11 cellular contexts compared by ENCODE assay signal in the genomic region with DNA sequence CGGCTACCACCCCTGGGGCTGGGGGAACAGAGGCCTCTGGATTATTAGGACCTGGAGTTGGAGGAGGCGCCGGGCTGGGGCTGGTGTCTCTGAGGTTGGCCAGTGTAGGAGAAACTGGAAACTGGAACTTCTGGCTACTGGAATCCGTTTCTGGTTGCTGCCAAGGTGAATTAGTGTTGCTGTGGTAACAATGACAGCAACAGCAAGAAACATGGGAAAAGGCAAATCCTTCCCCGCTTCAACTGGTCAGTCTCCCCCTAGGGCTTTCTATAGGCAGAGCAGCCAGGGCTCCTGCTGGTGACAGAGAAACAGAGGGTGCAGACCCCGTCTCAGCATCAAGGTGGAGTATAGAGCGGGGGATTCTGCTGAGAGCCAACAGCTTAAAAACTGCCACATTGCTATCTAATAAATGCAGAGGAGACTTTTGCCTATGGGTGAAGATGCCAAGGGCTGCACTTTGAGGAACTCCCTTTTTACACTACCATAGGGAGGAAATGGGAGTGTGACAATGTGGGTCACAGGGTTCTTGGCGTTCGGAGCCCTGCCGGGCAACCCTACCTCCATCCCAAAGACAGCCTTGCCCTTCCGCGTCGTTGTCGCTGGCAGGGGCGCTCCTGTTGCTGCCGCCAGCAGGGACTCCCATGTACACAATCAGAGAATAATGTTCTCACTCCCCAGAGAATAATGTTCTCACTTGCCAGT.
A peak's percentile ranks its signal among the peaks of the same experiment; 100 is the strongest.
DNase-seq lines count a peak whose midpoint lies in the region; ATAC-seq and TF ChIP-seq lines count a peak whose summit lies in the region.
"Had no signal": no experiment of that assay in that cellular context is flagged by ENCODE, and none has a peak within 500 bp of the region (broad histone marks: within the 10 kb centered on the region; RNA-seq: fewer than 3 reads in every experiment).

No MANE protein-coding gene starts in this region.

- in situ Hi-C loops in Caki2 (cut with HindIII; ENCODE audit: low pct_unique_long_range_greater_than_20kb, low sequenced_read_pairs) = no loop called here

- H3K4me1 Mint-ChIP-seq in chondrocyte (ENCODE audit: low read depth) = peaks cover 18% of the 10 kb centered on the region
- H3K4me1 Mint-ChIP-seq: IgD-negative memory B cell had no signal

- no peaks in the 10 kb centered on the region for H3K9me3 ChIP-seq in mesodermal cell (ENCODE audit: control insufficient read depth, low read length)
- H3K9me3 ChIP-seq: neutrophil had no signal

- 66 to 72% methylated on average over 5 of the region's 16 CpGs for WGBS in mesodermal cell (ENCODE audit: insufficient coverage in 2 of 2), 2 experiments

- H3K36me3 ChIP-seq in mesodermal cell (ENCODE audit: control insufficient read depth, insufficient read depth, low read length) = no peaks in the 10 kb centered on the region
- H3K36me3 ChIP-seq: neutrophil had no signal

- peak; percentile 69 for TF ChIP-seq CTCF in chondrocyte (IDR thresholded peaks at IDR 0.05)

- H3K4me3 Mint-ChIP-seq in chondrocyte (ENCODE audit: unreplicated experiment) = no peak overlapping the region
- H3K4me3 Mint-ChIP-seq: IgD-negative memory B cell had no signal

- ATAC-seq in HG03571 (IDR thresholded peaks at IDR 0.05; ENCODE audit: unreplicated experiment) (no peak), HG03280 (IDR thresholded peaks at IDR 0.05; ENCODE audit: unreplicated experiment) (no peak)

- H3K4me1 ChIP-seq in mesodermal cell (ENCODE audit: control insufficient read depth, insufficient read depth, low read length, poor library complexity, severe bottlenecking) = no peaks in the 10 kb centered on the region

- H3K4me3 ChIP-seq in mesodermal cell (ENCODE audit: extremely low read depth, insufficient read depth, low read length, poor library complexity, severe bottlenecking) = no peak overlapping the region

- peak overlapping the region; percentile 45 for H3K27ac ChIP-seq in mesodermal cell (ENCODE audit: low read depth, low read length, severe bottlenecking)
- H3K27ac ChIP-seq: neutrophil had no signal

- no peaks in the 10 kb centered on the region for H3K36me3 Mint-ChIP-seq in chondrocyte (ENCODE audit: low read depth)
- H3K36me3 Mint-ChIP-seq: IgD-negative memory B cell had no signal

- no peaks in the 10 kb centered on the region for H3K27me3 Mint-ChIP-seq in chondrocyte (ENCODE audit: low read depth)

- H3K27ac Mint-ChIP-seq in chondrocyte (ENCODE audit: unreplicated experiment) = no peak overlapping the region
- H3K27ac Mint-ChIP-seq: IgD-negative memory B cell had no signal

- H3K9me3 Mint-ChIP-seq in chondrocyte (ENCODE audit: low read depth) = no peaks in the 10 kb centered on the region
- H3K9me3 Mint-ChIP-seq: IgD-negative memory B cell had no signal

- peak; percentile 7 for DNase-seq in Caki2 (ENCODE audit: low read depth)
- peak; percentile 26 for DNase-seq in NCI-H1436 (lab: John Stamatoyannopoulos, UW)
- DNase-seq in chondrocyte (ENCODE audit: low spot score) = no peak
- no peak for DNase-seq in activated CD4-positive, CD25-positive, alpha-beta regulatory T cell treated with anti-CD3 and anti-CD28 coated beads, Interleukin-2, amount 50 U/mL, for 72 hours
- DNase-seq in stimulated activated CD4-positive, alpha-beta T cell treated with anti-CD3 and anti-CD28 coated beads, Interleukin-1b, Interleukin-23, amount 100 ng/mL, for 48 hours = no peak
- DNase-seq: activated T-cell treated with anti-CD3 and anti-CD28 coated beads, Interleukin-2, amount 50 U/mL, for 48 hours had no signal

Comparison
In these comparisons a context has a peak if more than half of its experiments do, and no peak if none do; other contexts are left out.
1. DNase-seq: peak in Caki2 (single experiment) and NCI-H1436 (single experiment); none in chondrocyte (single experiment), activated CD4-positive, CD25-positive, alpha-beta regulatory T cell treated with anti-CD3 and anti-CD28 coated beads, Interleukin-2, amount 50 U/mL, for 72 hours (single experiment) and stimulated activated CD4-positive, alpha-beta T cell treated with anti-CD3 and anti-CD28 coated beads, Interleukin-1b, Interleukin-23, amount 100 ng/mL, for 48 hours (single experiment).